ENCODE assay signal across 1 cellular context in the genomic region with DNA sequence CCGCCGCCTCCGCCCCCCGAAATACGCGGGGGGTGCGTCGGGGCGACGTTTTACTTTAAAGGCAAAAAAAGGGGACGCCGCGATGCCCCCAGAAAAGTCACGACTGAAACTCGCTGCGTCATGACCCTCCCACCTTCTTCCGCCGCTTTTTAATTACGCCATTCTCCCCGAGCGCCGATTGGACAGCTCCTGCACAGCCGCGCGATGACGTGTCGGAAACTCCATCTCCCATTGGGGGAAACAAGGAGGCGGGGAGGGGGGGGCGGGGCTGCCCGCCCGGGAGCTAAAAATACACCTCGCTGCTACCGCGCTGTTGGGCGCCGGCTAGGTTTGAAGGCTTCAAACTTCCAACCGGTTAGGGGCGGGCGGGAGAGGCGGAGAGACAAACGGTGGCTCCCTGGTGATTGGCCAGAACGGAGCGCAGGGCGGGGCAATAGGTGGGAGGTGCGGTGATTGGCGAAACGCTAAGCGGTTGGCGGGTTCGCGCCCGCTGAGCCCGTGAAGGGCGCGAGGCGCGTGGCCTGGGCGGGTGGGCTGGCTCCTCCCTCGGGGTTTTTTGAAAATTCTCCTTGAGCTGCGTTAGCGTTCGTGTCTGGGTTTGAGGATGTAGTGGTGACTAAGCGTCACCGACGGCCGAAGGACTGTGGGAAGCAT.
A peak's percentile ranks its signal among the peaks of the same experiment; 100 is the strongest.
TF ChIP-seq lines count a peak whose summit lies in the region.

A gene with protein sequence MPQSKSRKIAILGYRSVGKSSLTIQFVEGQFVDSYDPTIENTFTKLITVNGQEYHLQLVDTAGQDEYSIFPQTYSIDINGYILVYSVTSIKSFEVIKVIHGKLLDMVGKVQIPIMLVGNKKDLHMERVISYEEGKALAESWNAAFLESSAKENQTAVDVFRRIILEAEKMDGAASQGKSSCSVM (minus strand): TSS at position 131 of the 654 bp plus-strand sequence. CDS start 384 bp downstream, outside the sequence.

TF ChIP-seq in HepG2, 621 proteins besides CTCF, POLR2A, EP300 and RAD21 (continued from another document and continues in another):
- TF ChIP-seq, protein P1, sequence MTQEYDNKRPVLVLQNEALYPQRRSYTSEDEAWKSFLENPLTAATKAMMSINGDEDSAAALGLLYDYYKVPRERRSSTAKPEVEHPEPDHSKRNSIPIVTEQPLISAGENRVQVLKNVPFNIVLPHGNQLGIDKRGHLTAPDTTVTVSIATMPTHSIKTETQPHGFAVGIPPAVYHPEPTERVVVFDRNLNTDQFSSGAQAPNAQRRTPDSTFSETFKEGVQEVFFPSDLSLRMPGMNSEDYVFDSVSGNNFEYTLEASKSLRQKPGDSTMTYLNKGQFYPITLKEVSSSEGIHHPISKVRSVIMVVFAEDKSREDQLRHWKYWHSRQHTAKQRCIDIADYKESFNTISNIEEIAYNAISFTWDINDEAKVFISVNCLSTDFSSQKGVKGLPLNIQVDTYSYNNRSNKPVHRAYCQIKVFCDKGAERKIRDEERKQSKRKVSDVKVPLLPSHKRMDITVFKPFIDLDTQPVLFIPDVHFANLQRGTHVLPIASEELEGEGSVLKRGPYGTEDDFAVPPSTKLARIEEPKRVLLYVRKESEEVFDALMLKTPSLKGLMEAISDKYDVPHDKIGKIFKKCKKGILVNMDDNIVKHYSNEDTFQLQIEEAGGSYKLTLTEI (CRISPR knock-in tag; conservative IDR thresholded peaks at IDR 0.05), result no peak
- TF ChIP-seq, protein P2, sequence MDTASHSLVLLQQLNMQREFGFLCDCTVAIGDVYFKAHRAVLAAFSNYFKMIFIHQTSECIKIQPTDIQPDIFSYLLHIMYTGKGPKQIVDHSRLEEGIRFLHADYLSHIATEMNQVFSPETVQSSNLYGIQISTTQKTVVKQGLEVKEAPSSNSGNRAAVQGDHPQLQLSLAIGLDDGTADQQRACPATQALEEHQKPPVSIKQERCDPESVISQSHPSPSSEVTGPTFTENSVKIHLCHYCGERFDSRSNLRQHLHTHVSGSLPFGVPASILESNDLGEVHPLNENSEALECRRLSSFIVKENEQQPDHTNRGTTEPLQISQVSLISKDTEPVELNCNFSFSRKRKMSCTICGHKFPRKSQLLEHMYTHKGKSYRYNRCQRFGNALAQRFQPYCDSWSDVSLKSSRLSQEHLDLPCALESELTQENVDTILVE (CRISPR knock-in tag; IDR thresholded peaks at IDR 0.05), result no peak
- TF ChIP-seq SAP130 (CRISPR knock-in tag; IDR thresholded peaks at IDR 0.05; ENCODE audit: low read depth), result peak; percentile 57
- TF ChIP-seq, protein P3, sequence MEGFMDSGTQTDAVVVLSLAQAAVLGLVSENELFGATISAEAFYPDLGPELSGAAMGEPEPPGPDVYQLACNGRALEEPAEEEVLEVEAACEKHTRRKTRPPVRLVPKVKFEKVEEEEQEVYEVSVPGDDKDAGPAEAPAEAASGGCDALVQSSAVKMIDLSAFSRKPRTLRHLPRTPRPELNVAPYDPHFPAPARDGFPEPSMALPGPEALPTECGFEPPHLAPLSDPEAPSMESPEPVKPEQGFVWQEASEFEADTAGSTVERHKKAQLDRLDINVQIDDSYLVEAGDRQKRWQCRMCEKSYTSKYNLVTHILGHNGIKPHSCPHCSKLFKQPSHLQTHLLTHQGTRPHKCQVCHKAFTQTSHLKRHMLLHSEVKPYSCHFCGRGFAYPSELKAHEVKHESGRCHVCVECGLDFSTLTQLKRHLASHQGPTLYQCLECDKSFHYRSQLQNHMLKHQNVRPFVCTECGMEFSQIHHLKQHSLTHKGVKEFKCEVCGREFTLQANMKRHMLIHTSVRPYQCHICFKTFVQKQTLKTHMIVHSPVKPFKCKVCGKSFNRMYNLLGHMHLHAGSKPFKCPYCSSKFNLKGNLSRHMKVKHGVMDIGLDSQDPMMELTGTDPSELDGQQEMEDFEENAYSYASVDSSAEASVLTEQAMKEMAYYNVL (CRISPR knock-in tag; IDR thresholded peaks at IDR 0.05; ENCODE audit: borderline replicate concordance), result no peak
- TF ChIP-seq, protein P4, sequence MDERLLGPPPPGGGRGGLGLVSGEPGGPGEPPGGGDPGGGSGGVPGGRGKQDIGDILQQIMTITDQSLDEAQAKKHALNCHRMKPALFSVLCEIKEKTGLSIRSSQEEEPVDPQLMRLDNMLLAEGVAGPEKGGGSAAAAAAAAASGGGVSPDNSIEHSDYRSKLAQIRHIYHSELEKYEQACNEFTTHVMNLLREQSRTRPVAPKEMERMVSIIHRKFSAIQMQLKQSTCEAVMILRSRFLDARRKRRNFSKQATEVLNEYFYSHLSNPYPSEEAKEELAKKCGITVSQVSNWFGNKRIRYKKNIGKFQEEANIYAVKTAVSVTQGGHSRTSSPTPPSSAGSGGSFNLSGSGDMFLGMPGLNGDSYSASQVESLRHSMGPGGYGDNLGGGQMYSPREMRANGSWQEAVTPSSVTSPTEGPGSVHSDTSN (CRISPR knock-in tag; IDR thresholded peaks at IDR 0.05), result no peak
- peak; percentile 25; the same call in 1 of the 2 replicates for TF ChIP-seq ZNF788 (CRISPR knock-in tag; IDR thresholded peaks at IDR 0.05; ENCODE audit: borderline replicate concordance)
- TF ChIP-seq, protein P5, sequence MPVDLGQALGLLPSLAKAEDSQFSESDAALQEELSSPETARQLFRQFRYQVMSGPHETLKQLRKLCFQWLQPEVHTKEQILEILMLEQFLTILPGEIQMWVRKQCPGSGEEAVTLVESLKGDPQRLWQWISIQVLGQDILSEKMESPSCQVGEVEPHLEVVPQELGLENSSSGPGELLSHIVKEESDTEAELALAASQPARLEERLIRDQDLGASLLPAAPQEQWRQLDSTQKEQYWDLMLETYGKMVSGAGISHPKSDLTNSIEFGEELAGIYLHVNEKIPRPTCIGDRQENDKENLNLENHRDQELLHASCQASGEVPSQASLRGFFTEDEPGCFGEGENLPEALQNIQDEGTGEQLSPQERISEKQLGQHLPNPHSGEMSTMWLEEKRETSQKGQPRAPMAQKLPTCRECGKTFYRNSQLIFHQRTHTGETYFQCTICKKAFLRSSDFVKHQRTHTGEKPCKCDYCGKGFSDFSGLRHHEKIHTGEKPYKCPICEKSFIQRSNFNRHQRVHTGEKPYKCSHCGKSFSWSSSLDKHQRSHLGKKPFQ (CRISPR knock-in tag; IDR thresholded peaks at IDR 0.05; ENCODE audit: insufficient replicate concordance), result no peak
- no peak for TF ChIP-seq MAFG (CRISPR knock-in tag; IDR thresholded peaks at IDR 0.05)
- TF ChIP-seq, protein P6, sequence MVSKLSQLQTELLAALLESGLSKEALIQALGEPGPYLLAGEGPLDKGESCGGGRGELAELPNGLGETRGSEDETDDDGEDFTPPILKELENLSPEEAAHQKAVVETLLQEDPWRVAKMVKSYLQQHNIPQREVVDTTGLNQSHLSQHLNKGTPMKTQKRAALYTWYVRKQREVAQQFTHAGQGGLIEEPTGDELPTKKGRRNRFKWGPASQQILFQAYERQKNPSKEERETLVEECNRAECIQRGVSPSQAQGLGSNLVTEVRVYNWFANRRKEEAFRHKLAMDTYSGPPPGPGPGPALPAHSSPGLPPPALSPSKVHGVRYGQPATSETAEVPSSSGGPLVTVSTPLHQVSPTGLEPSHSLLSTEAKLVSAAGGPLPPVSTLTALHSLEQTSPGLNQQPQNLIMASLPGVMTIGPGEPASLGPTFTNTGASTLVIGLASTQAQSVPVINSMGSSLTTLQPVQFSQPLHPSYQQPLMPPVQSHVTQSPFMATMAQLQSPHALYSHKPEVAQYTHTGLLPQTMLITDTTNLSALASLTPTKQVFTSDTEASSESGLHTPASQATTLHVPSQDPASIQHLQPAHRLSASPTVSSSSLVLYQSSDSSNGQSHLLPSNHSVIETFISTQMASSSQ (IDR thresholded peaks at IDR 0.05; ENCODE audit: low read depth), result no peak
- TF ChIP-seq, protein P6 (CRISPR knock-in tag; IDR thresholded peaks at IDR 0.05; ENCODE audit: borderline replicate concordance), result 0 out of 2 replicates have a peak, but pooled peaks have one; percentile 45
- TF ChIP-seq MEIS2 (CRISPR knock-in tag; IDR thresholded peaks at IDR 0.05), result 0 out of 2 replicates have a peak, but pooled peaks have one; percentile 20
- TF ChIP-seq HDAC2 (CRISPR knock-in tag; IDR thresholded peaks at IDR 0.05), result no peak
- TF ChIP-seq, protein P7, sequence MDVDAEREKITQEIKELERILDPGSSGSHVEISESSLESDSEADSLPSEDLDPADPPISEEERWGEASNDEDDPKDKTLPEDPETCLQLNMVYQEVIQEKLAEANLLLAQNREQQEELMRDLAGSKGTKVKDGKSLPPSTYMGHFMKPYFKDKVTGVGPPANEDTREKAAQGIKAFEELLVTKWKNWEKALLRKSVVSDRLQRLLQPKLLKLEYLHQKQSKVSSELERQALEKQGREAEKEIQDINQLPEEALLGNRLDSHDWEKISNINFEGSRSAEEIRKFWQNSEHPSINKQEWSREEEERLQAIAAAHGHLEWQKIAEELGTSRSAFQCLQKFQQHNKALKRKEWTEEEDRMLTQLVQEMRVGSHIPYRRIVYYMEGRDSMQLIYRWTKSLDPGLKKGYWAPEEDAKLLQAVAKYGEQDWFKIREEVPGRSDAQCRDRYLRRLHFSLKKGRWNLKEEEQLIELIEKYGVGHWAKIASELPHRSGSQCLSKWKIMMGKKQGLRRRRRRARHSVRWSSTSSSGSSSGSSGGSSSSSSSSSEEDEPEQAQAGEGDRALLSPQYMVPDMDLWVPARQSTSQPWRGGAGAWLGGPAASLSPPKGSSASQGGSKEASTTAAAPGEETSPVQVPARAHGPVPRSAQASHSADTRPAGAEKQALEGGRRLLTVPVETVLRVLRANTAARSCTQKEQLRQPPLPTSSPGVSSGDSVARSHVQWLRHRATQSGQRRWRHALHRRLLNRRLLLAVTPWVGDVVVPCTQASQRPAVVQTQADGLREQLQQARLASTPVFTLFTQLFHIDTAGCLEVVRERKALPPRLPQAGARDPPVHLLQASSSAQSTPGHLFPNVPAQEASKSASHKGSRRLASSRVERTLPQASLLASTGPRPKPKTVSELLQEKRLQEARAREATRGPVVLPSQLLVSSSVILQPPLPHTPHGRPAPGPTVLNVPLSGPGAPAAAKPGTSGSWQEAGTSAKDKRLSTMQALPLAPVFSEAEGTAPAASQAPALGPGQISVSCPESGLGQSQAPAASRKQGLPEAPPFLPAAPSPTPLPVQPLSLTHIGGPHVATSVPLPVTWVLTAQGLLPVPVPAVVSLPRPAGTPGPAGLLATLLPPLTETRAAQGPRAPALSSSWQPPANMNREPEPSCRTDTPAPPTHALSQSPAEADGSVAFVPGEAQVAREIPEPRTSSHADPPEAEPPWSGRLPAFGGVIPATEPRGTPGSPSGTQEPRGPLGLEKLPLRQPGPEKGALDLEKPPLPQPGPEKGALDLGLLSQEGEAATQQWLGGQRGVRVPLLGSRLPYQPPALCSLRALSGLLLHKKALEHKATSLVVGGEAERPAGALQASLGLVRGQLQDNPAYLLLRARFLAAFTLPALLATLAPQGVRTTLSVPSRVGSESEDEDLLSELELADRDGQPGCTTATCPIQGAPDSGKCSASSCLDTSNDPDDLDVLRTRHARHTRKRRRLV (CRISPR knock-in tag; IDR thresholded peaks at IDR 0.05), result no peak
- TF ChIP-seq ZNF180 (CRISPR knock-in tag; IDR thresholded peaks at IDR 0.05; ENCODE audit: borderline replicate concordance, low read depth), result no peak
- TF ChIP-seq ZMYM4 (CRISPR knock-in tag; IDR thresholded peaks at IDR 0.05), result peak; percentile 83; the same call in 1 of the 2 replicates
- TF ChIP-seq KMT2A (CRISPR knock-in tag; IDR thresholded peaks at IDR 0.05), result 0 out of 2 replicates have a peak, but pooled peaks have one; percentile 12
- TF ChIP-seq ZNF124 (CRISPR knock-in tag; IDR thresholded peaks at IDR 0.05), result no peak
- no peak for TF ChIP-seq ZNF816 (CRISPR knock-in tag; IDR thresholded peaks at IDR 0.05; ENCODE audit: borderline replicate concordance)
- no peak for TF ChIP-seq ETV6 (CRISPR knock-in tag; conservative IDR thresholded peaks at IDR 0.05)
- 0 out of 2 replicates have a peak, but pooled peaks have one; percentile 11 for TF ChIP-seq ZNF547 (CRISPR knock-in tag; IDR thresholded peaks at IDR 0.05)
- TF ChIP-seq ZNF30 (CRISPR knock-in tag; IDR thresholded peaks at IDR 0.05), result no peak
- peak; percentile 35; the same call in 1 of the 2 replicates for TF ChIP-seq ZSCAN25 (CRISPR knock-in tag; IDR thresholded peaks at IDR 0.05)
- TF ChIP-seq POLR2G (IDR thresholded peaks at IDR 0.05; ENCODE audit: low read depth, low read length), result peak; percentile 55; the same call in 1 of the 2 replicates
- TF ChIP-seq, protein P8, sequence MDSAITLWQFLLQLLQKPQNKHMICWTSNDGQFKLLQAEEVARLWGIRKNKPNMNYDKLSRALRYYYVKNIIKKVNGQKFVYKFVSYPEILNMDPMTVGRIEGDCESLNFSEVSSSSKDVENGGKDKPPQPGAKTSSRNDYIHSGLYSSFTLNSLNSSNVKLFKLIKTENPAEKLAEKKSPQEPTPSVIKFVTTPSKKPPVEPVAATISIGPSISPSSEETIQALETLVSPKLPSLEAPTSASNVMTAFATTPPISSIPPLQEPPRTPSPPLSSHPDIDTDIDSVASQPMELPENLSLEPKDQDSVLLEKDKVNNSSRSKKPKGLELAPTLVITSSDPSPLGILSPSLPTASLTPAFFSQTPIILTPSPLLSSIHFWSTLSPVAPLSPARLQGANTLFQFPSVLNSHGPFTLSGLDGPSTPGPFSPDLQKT (CRISPR knock-in tag; IDR thresholded peaks at IDR 0.05; ENCODE audit: borderline replicate concordance), result no peak
- TF ChIP-seq, protein P9, sequence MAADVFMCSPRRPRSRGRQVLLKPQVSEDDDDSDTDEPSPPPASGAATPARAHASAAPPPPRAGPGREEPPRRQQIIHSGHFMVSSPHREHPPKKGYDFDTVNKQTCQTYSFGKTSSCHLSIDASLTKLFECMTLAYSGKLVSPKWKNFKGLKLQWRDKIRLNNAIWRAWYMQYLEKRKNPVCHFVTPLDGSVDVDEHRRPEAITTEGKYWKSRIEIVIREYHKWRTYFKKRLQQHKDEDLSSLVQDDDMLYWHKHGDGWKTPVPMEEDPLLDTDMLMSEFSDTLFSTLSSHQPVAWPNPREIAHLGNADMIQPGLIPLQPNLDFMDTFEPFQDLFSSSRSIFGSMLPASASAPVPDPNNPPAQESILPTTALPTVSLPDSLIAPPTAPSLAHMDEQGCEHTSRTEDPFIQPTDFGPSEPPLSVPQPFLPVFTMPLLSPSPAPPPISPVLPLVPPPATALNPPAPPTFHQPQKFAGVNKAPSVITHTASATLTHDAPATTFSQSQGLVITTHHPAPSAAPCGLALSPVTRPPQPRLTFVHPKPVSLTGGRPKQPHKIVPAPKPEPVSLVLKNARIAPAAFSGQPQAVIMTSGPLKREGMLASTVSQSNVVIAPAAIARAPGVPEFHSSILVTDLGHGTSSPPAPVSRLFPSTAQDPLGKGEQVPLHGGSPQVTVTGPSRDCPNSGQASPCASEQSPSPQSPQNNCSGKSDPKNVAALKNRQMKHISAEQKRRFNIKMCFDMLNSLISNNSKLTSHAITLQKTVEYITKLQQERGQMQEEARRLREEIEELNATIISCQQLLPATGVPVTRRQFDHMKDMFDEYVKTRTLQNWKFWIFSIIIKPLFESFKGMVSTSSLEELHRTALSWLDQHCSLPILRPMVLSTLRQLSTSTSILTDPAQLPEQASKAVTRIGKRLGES (CRISPR knock-in tag; IDR thresholded peaks at IDR 0.05; ENCODE audit: borderline replicate concordance), result no peak
- no peak for TF ChIP-seq RBM39 (IDR thresholded peaks at IDR 0.05; ENCODE audit: low read depth, low read length, poor library complexity, severe bottlenecking)
